1 cellular context compared by ENCODE assay signal in the genomic region with DNA sequence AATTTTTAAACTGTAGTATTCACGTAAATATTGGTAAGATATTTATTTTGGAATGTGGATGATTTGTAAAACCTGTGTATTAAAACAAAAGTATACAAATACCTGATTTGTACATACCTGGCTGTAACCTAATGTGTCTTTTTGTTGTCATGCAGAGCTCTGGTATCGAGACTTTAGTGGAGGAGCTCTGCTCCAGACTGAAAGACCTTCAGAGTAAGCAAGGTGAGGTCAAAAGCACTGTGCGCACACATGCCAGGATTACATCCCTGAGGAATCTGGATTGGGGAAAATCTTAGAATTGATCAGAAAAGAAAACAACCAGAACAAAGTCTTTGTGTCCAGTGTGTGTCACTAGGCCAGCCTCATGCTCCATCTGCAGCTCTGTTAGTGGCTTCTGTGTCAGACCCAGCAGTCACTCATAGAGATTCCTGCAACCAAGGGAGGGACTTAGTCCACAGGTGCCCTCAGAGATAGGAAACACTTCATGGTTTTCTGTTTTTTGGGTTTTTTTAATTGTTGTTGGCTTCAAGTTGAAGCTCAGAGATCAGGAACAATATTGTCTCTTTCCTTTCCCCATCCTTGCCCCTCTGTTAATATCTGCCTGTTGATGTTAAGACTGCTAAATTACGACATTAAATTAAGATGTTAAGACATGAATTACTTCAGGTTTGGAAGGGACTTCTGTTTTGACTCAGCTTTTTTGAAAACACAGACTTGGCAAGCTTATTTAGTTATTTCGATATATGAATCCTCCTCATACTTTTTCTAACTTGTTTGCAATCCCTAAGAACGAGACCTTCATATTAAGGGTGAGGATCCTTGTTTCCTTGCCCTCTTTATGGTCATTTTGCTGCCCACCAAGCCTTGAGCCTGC.
TF ChIP-seq lines count a peak whose summit lies in the region.

No MANE protein-coding gene starts in this region.

TF ChIP-seq in GM23338, 12 proteins besides CTCF, POLR2A, EP300 and RAD21:
- TF ChIP-seq ETS1 (IDR thresholded peaks at IDR 0.05) = no peak
- TF ChIP-seq CREB1 (CRISPR knock-in tag; IDR thresholded peaks at IDR 0.05; ENCODE audit: low read depth) = no peak
